ENCODE assay signal across 22 cellular contexts in genomic region chr4:11421116-11421515, GRCh38. TPM values are rescaled to one million over a fixed set of nuclear protein-coding genes. Genes with fewer than 3 reads are reported as not detected.
DNase-seq lines count a peak whose midpoint lies in the region; ATAC-seq and TF ChIP-seq lines count a peak whose summit lies in the region.
"Had no signal": no experiment of that assay in that cellular context is flagged by ENCODE, and none has a peak within 500 bp of the region (broad histone marks: within the 10 kb centered on the region; RNA-seq: fewer than 3 reads in every experiment).

No MANE protein-coding gene starts in this region.

- H3K4me1 Mint-ChIP-seq in endodermal cell, result peaks cover 58% of the 10 kb centered on the region
- peaks cover 64 to 78% (median 76%) of the 10 kb centered on the region in 3 donors for H3K4me1 Mint-ChIP-seq in naive B cell

- H3K9me3 ChIP-seq in endodermal cell (ENCODE audit: control insufficient read depth, low read length) (no peaks in the 10 kb centered on the region), testis (no peaks in the 10 kb centered on the region), gastrocnemius medialis (no peaks in the 10 kb centered on the region)
- H3K9me3 ChIP-seq: BE2C, HAP-1, SJSA1 had no signal

- intact Hi-C loops in testis (cut with DNase I; ENCODE audit: low total_unique reads) (no loop called here), gastrocnemius medialis (cut with DNase I; ENCODE audit: low total_unique reads) (loop anchor here (10.0 kb wide), 1 partner anchor 846 kb away; no protein-coding TSS in a partner anchor)

- no peak overlapping the region for H3K4me3 Mint-ChIP-seq in endodermal cell
- H3K4me3 Mint-ChIP-seq in naive B cell, result peak overlapping the region in 1 of 8 donors; percentile 45
- H3K4me3 Mint-ChIP-seq: GM23338 had no signal

- H3K27ac Mint-ChIP-seq in endodermal cell, result peak overlapping the region; percentile 14
- peak overlapping the region in 4 of 6 donors; percentile 18 to 73 (median 40) for H3K27ac Mint-ChIP-seq in naive B cell
- H3K27ac Mint-ChIP-seq: GM23338 had no signal

- no peak for TF ChIP-seq CTCF in endodermal cell (conservative IDR thresholded peaks at IDR 0.05)
- no peak for TF ChIP-seq CTCF in testis (IDR thresholded peaks at IDR 0.05)
- TF ChIP-seq CTCF in gastrocnemius medialis (IDR thresholded peaks at IDR 0.05 in 4 of 5, conservative IDR thresholded peaks at IDR 0.05 in 1 of 5), result no peak

- H3K9ac ChIP-seq in endodermal cell (ENCODE audit: extremely low read depth, low read length, poor library complexity, severe bottlenecking), result no peak overlapping the region

- DNase-seq in OCI-M1 (lab: John Stamatoyannopoulos, UW) (peak; percentile 4), endodermal cell (no peak), naive B cell (no peak), testis (no peak), gastrocnemius medialis (no peak)
- DNase-seq in activated CD4-positive, alpha-beta T cell treated with anti-CD3 and anti-CD28 coated beads for 48 hours, result no peak
- DNase-seq: BE2C, DMS79, KBM-7, NCI-H1105, NCI-H146, NCI-H2029, NCI-H345, NCI-H524 treated with DMSO at 0.1 percent for 48 hours had no signal

- ATAC-seq in naive B cell (ENCODE audit: low read depth in 2 of 2), result no peak
- no peak for ATAC-seq in GM18519 (IDR thresholded peaks at IDR 0.05; ENCODE audit: low FRiP score, unreplicated experiment)
- ATAC-seq in gastrocnemius medialis, result no peak
- ATAC-seq: GM23338, Right ventricle myocardium inferior had no signal

- H3K27me3 ChIP-seq in endodermal cell (ENCODE audit: control insufficient read depth, insufficient read depth, low read length, poor library complexity, severe bottlenecking) (peaks cover 6% of the 10 kb centered on the region), testis (no peaks in the 10 kb centered on the region), gastrocnemius medialis (no peaks in the 10 kb centered on the region)
- H3K27me3 ChIP-seq: BE2C, SJSA1 had no signal

- H3K27me3 Mint-ChIP-seq in endodermal cell (ENCODE audit: insufficient read depth) (peaks cover 7% of the 10 kb centered on the region), naive B cell (no peaks in the 10 kb centered on the region)

- H3K9me3 Mint-ChIP-seq in endodermal cell, result no peaks in the 10 kb centered on the region
- no peaks in the 10 kb centered on the region for H3K9me3 Mint-ChIP-seq in naive B cell
- H3K9me3 Mint-ChIP-seq: GM23338 had no signal

- no peak for TF ChIP-seq POLR2A in testis (IDR thresholded peaks at IDR 0.05)
- TF ChIP-seq POLR2A in gastrocnemius medialis (IDR thresholded peaks at IDR 0.05), result no peak

- H3K36me3 ChIP-seq in endodermal cell (ENCODE audit: control insufficient read depth, insufficient read depth, low read length), result no peaks in the 10 kb centered on the region
- no peaks in the 10 kb centered on the region for H3K36me3 ChIP-seq in testis (ENCODE audit: low read depth, missing control alignments)
- H3K36me3 ChIP-seq in gastrocnemius medialis, result no peaks in the 10 kb centered on the region
- H3K36me3 ChIP-seq: BE2C, HAP-1, SJSA1 had no signal

- in situ Hi-C loops in gastrocnemius medialis (cut with MboI; ENCODE audit: low sequenced_read_pairs in 4 of 4), result no loop called here

- H3K4me1 ChIP-seq in endodermal cell (ENCODE audit: control insufficient read depth, insufficient read depth, low read length) (peaks cover 29% of the 10 kb centered on the region), testis (peaks cover 5% of the 10 kb centered on the region), gastrocnemius medialis (no peaks in the 10 kb centered on the region)
- H3K4me1 ChIP-seq: BE2C, HAP-1, SJSA1 had no signal

- H3K27ac ChIP-seq in endodermal cell (ENCODE audit: low read depth, low read length), result no peak overlapping the region
- H3K27ac ChIP-seq in testis, result peak overlapping the region; percentile 9 to 64
- no peak overlapping the region for H3K27ac ChIP-seq in gastrocnemius medialis
- H3K27ac ChIP-seq: HL-60, SJSA1 had no signal

- H3K4me3 ChIP-seq in endodermal cell (ENCODE audit: low read length), result peak overlapping the region; percentile 26
- H3K4me3 ChIP-seq in testis, result no peak overlapping the region
- no peak overlapping the region for H3K4me3 ChIP-seq in gastrocnemius medialis
- H3K4me3 ChIP-seq: GM23338, HAP-1, SJSA1 had no signal

- 86 to 90% methylated on average over 1 to 3 of the region's 3 CpGs for WGBS in endodermal cell (ENCODE audit: insufficient coverage in 1 of 2, insufficient read length in 1 of 2), 2 experiments
- WGBS in testis, 2 donors, result 70 to 73% methylated on average over 3 of the region's 3 CpGs

- no peaks in the 10 kb centered on the region for H3K36me3 Mint-ChIP-seq in endodermal cell (ENCODE audit: low read depth)
- peaks cover 7 to 8% of the 10 kb centered on the region in 2 donors for H3K36me3 Mint-ChIP-seq in naive B cell

RNA-seq across cellular contexts. Expression of gene HS3ST1, which starts 7.6 kb away (rescaled TPM):
- total RNA-seq in endodermal cell, result 1 to 10 TPM; 1.3 to 2.8 TPM
- 5.7 TPM for polyA plus RNA-seq in endodermal cell (2013, experiment 1 of 2)
- polyA plus RNA-seq in endodermal cell (2013, experiment 2 of 2), result 4.5 TPM
- polyA plus RNA-seq in naive B cell (ENCODE audit: low read depth in 6 of 6), result 10 to 100 TPM in 5 of 6 donors, 1 to 10 TPM in 1; 5.8 to 23.9 (median 16.0) TPM
- 1 to 10 TPM; 4.3 to 8.8 TPM for total RNA-seq in testis
- 1.2 TPM for polyA plus RNA-seq in testis (ENCODE audit: insufficient read depth, low read depth, low replicate concordance)
- total RNA-seq in gastrocnemius medialis, result under 1 TPM; 0.07 to 0.15 (median 0.10) TPM
- total RNA-seq: A673, OCI-LY7, SJSA1 had no signal

Comparison
In these comparisons a context has a peak if more than half of its experiments do, and no peak if none do; other contexts are left out.
1. H3K27ac ChIP-seq: peak in testis (2 of 2); none in endodermal cell (single experiment) and gastrocnemius medialis (0 of 4).